22 cellular contexts compared by ENCODE assay signal in the genomic region with DNA sequence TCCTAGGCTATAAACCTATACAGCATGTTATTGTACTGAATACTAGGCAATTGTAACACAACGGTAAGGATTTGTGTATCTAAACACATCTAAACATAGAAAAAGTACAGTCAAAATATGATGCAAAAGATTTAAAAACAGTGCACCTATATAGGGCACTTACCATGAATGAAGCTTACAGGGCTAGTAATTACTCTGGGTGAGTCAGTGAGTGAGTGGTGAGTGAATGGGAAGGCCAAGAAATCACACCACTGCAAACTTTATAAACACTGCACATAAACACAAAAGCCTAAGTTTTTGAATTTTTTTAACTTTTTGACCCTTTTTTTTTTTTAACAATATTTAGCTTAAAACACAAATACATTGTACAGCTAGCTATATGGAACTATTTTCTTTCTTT.
DNase-seq lines count a peak whose midpoint lies in the region; ATAC-seq and TF ChIP-seq lines count a peak whose summit lies in the region.
"Had no signal": no experiment of that assay in that cellular context is flagged by ENCODE, and none has a peak within 500 bp of the region (broad histone marks: within the 10 kb centered on the region; RNA-seq: fewer than 3 reads in every experiment).

No MANE protein-coding gene starts in this region.

- peaks cover 7% of the 10 kb centered on the region for H3K9me3 Mint-ChIP-seq in glutamatergic neuron (ENCODE audit: unreplicated experiment)
- no peaks in the 10 kb centered on the region for H3K9me3 Mint-ChIP-seq in activated naive CD4-positive, alpha-beta T cell treated with anti-CD3 and anti-CD28 coated beads for 36 hours

- H3K4me3 ChIP-seq in RWPE2 (ENCODE audit: severe bottlenecking) (no peak overlapping the region), fibroblast of mammary gland (ENCODE audit: control insufficient read depth, low read depth, low read length) (no peak overlapping the region), MG63 (no peak overlapping the region)
- H3K4me3 ChIP-seq: K562, Peyer's patch had no signal

- H3K4me1 Mint-ChIP-seq in glutamatergic neuron (ENCODE audit: low read depth, unreplicated experiment), result peaks cover 12% of the 10 kb centered on the region
- no peaks in the 10 kb centered on the region for H3K4me1 Mint-ChIP-seq in activated naive CD4-positive, alpha-beta T cell treated with anti-CD3 and anti-CD28 coated beads for 36 hours (ENCODE audit: low read depth)
- H3K4me1 Mint-ChIP-seq: CD8-positive, alpha-beta memory T cell had no signal

- H3K9me3 ChIP-seq in RWPE2 (ENCODE audit: severe bottlenecking), result no peaks in the 10 kb centered on the region
- no peaks in the 10 kb centered on the region for H3K9me3 ChIP-seq in MG63
- H3K9me3 ChIP-seq: Peyer's patch had no signal

- H3K27me3 ChIP-seq in RWPE2 (ENCODE audit: insufficient read depth, poor library complexity, severe bottlenecking) (no peaks in the 10 kb centered on the region), MG63 (no peaks in the 10 kb centered on the region)
- H3K27me3 ChIP-seq: Peyer's patch had no signal

- H3K27me3 Mint-ChIP-seq in glutamatergic neuron (ENCODE audit: unreplicated experiment), result no peaks in the 10 kb centered on the region
- no peaks in the 10 kb centered on the region for H3K27me3 Mint-ChIP-seq in activated naive CD4-positive, alpha-beta T cell treated with anti-CD3 and anti-CD28 coated beads for 36 hours (ENCODE audit: low read depth)

- H3K36me3 ChIP-seq in RWPE2 (ENCODE audit: low read depth) (no peaks in the 10 kb centered on the region), MG63 (no peaks in the 10 kb centered on the region)
- H3K36me3 ChIP-seq: Peyer's patch had no signal

- H3K4me1 ChIP-seq in RWPE2 (ENCODE audit: insufficient read depth, poor library complexity, severe bottlenecking), result peaks cover 8% of the 10 kb centered on the region
- H3K4me1 ChIP-seq: Peyer's patch had no signal

- H3K36me3 Mint-ChIP-seq in glutamatergic neuron (ENCODE audit: unreplicated experiment), result no peaks in the 10 kb centered on the region
- no peaks in the 10 kb centered on the region for H3K36me3 Mint-ChIP-seq in activated naive CD4-positive, alpha-beta T cell treated with anti-CD3 and anti-CD28 coated beads for 36 hours (ENCODE audit: low read depth)
- H3K36me3 Mint-ChIP-seq: CD8-positive, alpha-beta memory T cell had no signal

- intact Hi-C loops in activated naive CD4-positive, alpha-beta T cell treated with anti-CD3 and anti-CD28 coated beads for 36 hours (cut with micrococcal nuclease), result no loop called here

- CTCF ChIA-PET in activated naive CD4-positive, alpha-beta T cell treated with anti-CD3 and anti-CD28 coated beads for 36 hours (lab: Charles Lee), result interaction anchor here (0.6 to 1.0 kb wide), 2 partner anchors 31 to 607 kb away, joined by 3 to 4 read pairs; partner anchors contain the start of gene ENTPD3

- H3K4me3 Mint-ChIP-seq in glutamatergic neuron (ENCODE audit: unreplicated experiment), result no peak overlapping the region
- H3K4me3 Mint-ChIP-seq in activated naive CD4-positive, alpha-beta T cell treated with anti-CD3 and anti-CD28 coated beads for 36 hours, result no peak overlapping the region
- H3K4me3 Mint-ChIP-seq: CD8-positive, alpha-beta memory T cell had no signal

- TF ChIP-seq CTCF in RWPE2 (IDR thresholded peaks at IDR 0.05; ENCODE audit: poor library complexity, severe bottlenecking), result no peak
- no peak for TF ChIP-seq CTCF in fibroblast of mammary gland (conservative IDR thresholded peaks at IDR 0.05; ENCODE audit: control insufficient read depth, insufficient read depth, low read depth, low read length)
- TF ChIP-seq CTCF in glutamatergic neuron (IDR thresholded peaks at IDR 0.05; ENCODE audit: partially characterized antibody, unreplicated experiment), result no peak

- no peak overlapping the region for H3K27ac ChIP-seq in RWPE2 (ENCODE audit: poor library complexity, severe bottlenecking)
- H3K27ac ChIP-seq: C4-2B, Peyer's patch had no signal

- peak; percentile 55; the same call in 2 of the 3 replicates for ATAC-seq in RWPE2 (ENCODE audit: low read depth)
- ATAC-seq: HepG2, K562 had no signal

- no peak overlapping the region for H3K27ac Mint-ChIP-seq in glutamatergic neuron (ENCODE audit: unreplicated experiment)
- no peak overlapping the region for H3K27ac Mint-ChIP-seq in activated naive CD4-positive, alpha-beta T cell treated with anti-CD3 and anti-CD28 coated beads for 36 hours
- H3K27ac Mint-ChIP-seq: CD8-positive, alpha-beta memory T cell had no signal

- peak; percentile 38 for DNase-seq in HT1080 (ENCODE audit: low read depth)
- DNase-seq in RWPE2 (ENCODE audit: low spot score), result no peak
- peak; percentile 50 for DNase-seq in fibroblast of mammary gland (ENCODE audit: low read depth)
- peak; percentile 45 for DNase-seq in renal cortical epithelial cell (ENCODE audit: low read depth)
- DNase-seq in glutamatergic neuron, result no peak
- no peak for DNase-seq in activated naive CD4-positive, alpha-beta T cell treated with anti-CD3 and anti-CD28 coated beads for 36 hours
- no peak for DNase-seq in MG63
- DNase-seq: Calu3; CD8-positive, alpha-beta memory T cell; DMS53; GF-D8; H7; NCI-H1105; NCI-H2029 treated with DMSO at 0.1 percent for 48 hours; NCI-H345; NCI-H524; NCI-H774; Peyer's patch; SHP77 had no signal

Comparison
In these comparisons a context has a peak if more than half of its experiments do, and no peak if none do; other contexts are left out.
1. DNase-seq: peak in HT1080 (single experiment), fibroblast of mammary gland (single experiment) and renal cortical epithelial cell (single experiment); none in RWPE2 (single experiment), glutamatergic neuron (single experiment), activated naive CD4-positive, alpha-beta T cell treated with anti-CD3 and anti-CD28 coated beads for 36 hours (single experiment) and MG63 (single experiment).